In genomic region chr5:73498057-73498992, GRCh38 we compare ENCODE assay signal across 1 cellular context.
TF ChIP-seq lines count a peak whose summit lies in the region.

TSS of gene BTF3 (plus strand) at chr5:73498442. CDS start at chr5:73498668, 226 bp downstream.

TF ChIP-seq in HepG2, 621 proteins besides CTCF, POLR2A, EP300 and RAD21 (continued from another document and continues in another):
- peak; percentile 35; the same call in 1 of the 2 replicates for TF ChIP-seq FOXP4 (CRISPR knock-in tag; IDR thresholded peaks at IDR 0.05)
- TF ChIP-seq CEBPG (CRISPR knock-in tag; IDR thresholded peaks at IDR 0.05) = peak; percentile 39; the same call in 1 of the 2 replicates
- 0 out of 2 replicates have a peak, but pooled peaks have one; percentile 20 for TF ChIP-seq KDM6A (CRISPR knock-in tag; IDR thresholded peaks at IDR 0.05; ENCODE audit: low read depth)
- peak; percentile 30 for TF ChIP-seq IKZF4 (CRISPR knock-in tag; IDR thresholded peaks at IDR 0.05; ENCODE audit: borderline replicate concordance, low read depth, not compliant biosample characterization)
- no peak for TF ChIP-seq PHF5A (CRISPR knock-in tag; IDR thresholded peaks at IDR 0.05; ENCODE audit: low read depth, unreplicated experiment)
- peak; percentile 96 for TF ChIP-seq ZFY (CRISPR knock-in tag; IDR thresholded peaks at IDR 0.05)
- no peak for TF ChIP-seq ZNF282 (IDR thresholded peaks at IDR 0.05; ENCODE audit: partially characterized antibody)
- TF ChIP-seq ZNF256 (CRISPR knock-in tag; conservative IDR thresholded peaks at IDR 0.05) = peak; percentile 73; the same call in 1 of the 2 replicates
- no peak for TF ChIP-seq SRSF4 (IDR thresholded peaks at IDR 0.05; ENCODE audit: low read depth, low read length, poor library complexity, severe bottlenecking)
- peak; percentile 65; the same call in 1 of the 2 replicates for TF ChIP-seq MLXIP (CRISPR knock-in tag; IDR thresholded peaks at IDR 0.05; ENCODE audit: borderline replicate concordance)
- TF ChIP-seq ZSCAN22 (CRISPR knock-in tag; IDR thresholded peaks at IDR 0.05) = 0 out of 2 replicates have a peak, but pooled peaks have one; percentile 35
- TF ChIP-seq CEBPB (IDR thresholded peaks at IDR 0.05; ENCODE audit: borderline replicate concordance, low read depth, low read length) = no peak
- peak; percentile 12; the same call in 1 of the 2 replicates for TF ChIP-seq TSC22D2 (CRISPR knock-in tag; IDR thresholded peaks at IDR 0.05; ENCODE audit: borderline replicate concordance)
- no peak for TF ChIP-seq BHLHE40 (IDR thresholded peaks at IDR 0.05; ENCODE audit: low read length)
- no peak for TF ChIP-seq DDIT3 (CRISPR knock-in tag; IDR thresholded peaks at IDR 0.05)
- no peak for TF ChIP-seq ZNF780A (CRISPR knock-in tag; IDR thresholded peaks at IDR 0.05)
- no peak for TF ChIP-seq ZNF674 (CRISPR knock-in tag; IDR thresholded peaks at IDR 0.05; ENCODE audit: low read depth)
- TF ChIP-seq BRD4 (CRISPR knock-in tag; IDR thresholded peaks at IDR 0.05) = peak; percentile 84
- TF ChIP-seq ZNF670 (CRISPR knock-in tag; IDR thresholded peaks at IDR 0.05; ENCODE audit: borderline replicate concordance) = 0 out of 2 replicates have a peak, but pooled peaks have one; percentile 55
- TF ChIP-seq ZNF510 (CRISPR knock-in tag; IDR thresholded peaks at IDR 0.05; ENCODE audit: low read depth) = peak; percentile 84
- TF ChIP-seq SNAPC5 (CRISPR knock-in tag; IDR thresholded peaks at IDR 0.05; ENCODE audit: borderline replicate concordance) = no peak
- no peak for TF ChIP-seq TRIM22 (IDR thresholded peaks at IDR 0.05)
- TF ChIP-seq TEF (CRISPR knock-in tag; IDR thresholded peaks at IDR 0.05) = peak; percentile 45; the same call in 1 of the 2 replicates
- TF ChIP-seq ZNF589 (CRISPR knock-in tag; conservative IDR thresholded peaks at IDR 0.05) = no peak; the same call in 1 of the 2 replicates
- 0 out of 2 replicates have a peak, but pooled peaks have one; percentile 45 for TF ChIP-seq ZNF33A (CRISPR knock-in tag; IDR thresholded peaks at IDR 0.05; ENCODE audit: borderline replicate concordance)
- TF ChIP-seq ZNF878 (CRISPR knock-in tag; IDR thresholded peaks at IDR 0.05) = peak; percentile 79
- peak; percentile 92 for TF ChIP-seq ZHX2 (IDR thresholded peaks at IDR 0.05; ENCODE audit: low read depth)
- TF ChIP-seq ZHX2 (CRISPR knock-in tag; IDR thresholded peaks at IDR 0.05; ENCODE audit: borderline replicate concordance) = peak; percentile 69; the same call in 1 of the 2 replicates
- no peak; the same call in 1 of the 2 replicates for TF ChIP-seq JUND (CRISPR knock-in tag; IDR thresholded peaks at IDR 0.05)
- TF ChIP-seq CREB1 (IDR thresholded peaks at IDR 0.05) = peak; percentile 68
- TF ChIP-seq CREB1 (CRISPR knock-in tag; IDR thresholded peaks at IDR 0.05) = peak; percentile 83
- no peak for TF ChIP-seq ZNF512B (CRISPR knock-in tag; IDR thresholded peaks at IDR 0.05; ENCODE audit: borderline replicate concordance)
- no peak for TF ChIP-seq JARID2 (CRISPR knock-in tag; IDR thresholded peaks at IDR 0.05; ENCODE audit: insufficient replicate concordance)
- peak; percentile 42; the same call in 1 of the 2 replicates for TF ChIP-seq ZNF12 (CRISPR knock-in tag; IDR thresholded peaks at IDR 0.05)
- TF ChIP-seq SNAPC2 (CRISPR knock-in tag; IDR thresholded peaks at IDR 0.05) = peak; percentile 58; the same call in 1 of the 2 replicates
- TF ChIP-seq ZNF30 (CRISPR knock-in tag; IDR thresholded peaks at IDR 0.05) = peak; percentile 70; the same call in 1 of the 2 replicates
- peak; percentile 88; the same call in 1 of the 2 replicates for TF ChIP-seq ZNF275 (CRISPR knock-in tag; IDR thresholded peaks at IDR 0.05; ENCODE audit: borderline replicate concordance)
